In the genomic region with DNA sequence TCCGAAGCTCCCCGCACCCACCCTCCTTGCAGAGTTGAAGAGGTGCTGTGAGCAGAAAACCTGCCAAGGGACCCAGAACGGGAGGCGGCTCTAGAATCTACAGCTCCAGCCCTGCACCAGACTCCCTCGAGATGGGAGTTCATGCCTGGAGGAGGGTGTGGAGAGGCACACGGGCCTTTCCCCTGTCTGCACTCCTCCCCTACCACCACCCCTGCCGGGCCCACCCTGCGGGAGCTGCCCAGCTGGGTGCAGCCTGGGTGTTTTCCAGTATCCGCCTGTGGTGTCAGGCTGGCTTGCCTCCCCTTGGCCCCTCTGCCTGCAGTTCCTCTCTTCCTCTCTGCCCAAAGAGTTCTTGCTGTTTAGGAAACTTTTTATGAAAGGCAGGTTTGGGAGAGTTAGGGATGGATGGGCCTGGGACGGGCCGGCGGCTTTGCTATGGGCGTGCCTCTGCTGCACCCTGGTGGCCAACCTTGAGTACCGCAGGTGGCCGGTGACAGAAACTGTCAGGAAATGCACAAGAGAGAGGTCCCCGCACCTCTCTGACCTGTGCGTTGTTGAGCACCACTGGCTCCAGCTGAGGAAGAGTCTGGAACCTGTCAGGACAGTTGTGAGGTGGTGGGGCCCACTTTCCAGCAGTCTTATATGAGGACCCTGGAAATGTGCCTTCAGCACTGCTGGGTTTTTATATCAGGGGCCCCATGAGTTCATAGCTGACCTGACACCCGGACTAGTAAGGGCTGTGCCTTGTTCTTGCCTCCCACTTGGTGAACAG, we compare ENCODE assay signal across 8 cellular contexts.
DNase-seq lines count a peak whose midpoint lies in the region; ATAC-seq and TF ChIP-seq lines count a peak whose summit lies in the region.

No MANE protein-coding gene starts in this region.

- DNase-seq in A172 (ENCODE audit: low spot score), result peak; percentile 71
- DNase-seq in GM13977 (ENCODE audit: low spot score), result peak; percentile 88
- DNase-seq in NCI-H1694 treated with DMSO at 0.1 percent for 48 hours (lab: John Stamatoyannopoulos, UW), result peak; percentile 61
- peak; percentile 46 for DNase-seq in mammary epithelial cell
- no peak for DNase-seq in kidney epithelial cell (ENCODE audit: low read depth)
- DNase-seq in stimulated activated CD4-positive, alpha-beta T cell treated with anti-CD3 and anti-CD28 coated beads, Interleukin-2, amount 100 ng/mL, for 24 hours, result peak; percentile 80 to 82

- no peaks in the 10 kb centered on the region for H3K4me1 ChIP-seq in mammary epithelial cell (ENCODE audit: insufficient read depth, low read length)

- H3K79me2 ChIP-seq in mammary epithelial cell (ENCODE audit: insufficient read depth, low read length), result peaks cover 9% of the 10 kb centered on the region

- no peak for ATAC-seq in HG03521 (IDR thresholded peaks at IDR 0.05; ENCODE audit: unreplicated experiment)

- intact Hi-C loops in mammary epithelial cell (cut with micrococcal nuclease), result loop anchor here (1.0 to 2.0 kb wide), 4 partner anchors 65 to 409 kb away; no protein-coding TSS in a partner anchor

- WGBS in mammary epithelial cell (ENCODE audit: low coverage, missing lambda C conversion rate), result 46% methylated on average over 14 of the region's 18 CpGs

- in situ Hi-C loops in GM13977 (cut with MboI; ENCODE audit: low pct_unique_long_range_greater_than_20kb, low sequenced_read_pairs, unreplicated experiment) (loop anchor here (10.0 kb wide), 2 partner anchors 70 to 170 kb away; no protein-coding TSS in a partner anchor), mammary epithelial cell (cut with MboI; ENCODE audit: low sequenced_read_pairs in 2 of 2) (loop anchor here in 1 of 2 donors (10.0 kb wide), 1 partner anchor 170 kb away; no protein-coding TSS in a partner anchor)

- H3K9me3 ChIP-seq in mammary epithelial cell (replicated peaks; ENCODE audit: insufficient read depth, low read length), result no peaks in the 10 kb centered on the region

- no peak overlapping the region for H3K9ac ChIP-seq in mammary epithelial cell (ENCODE audit: insufficient read depth, low read length)

- no peak overlapping the region for H3K4me3 ChIP-seq in WI38 (ENCODE audit: low read depth, low read length)
- no peak overlapping the region for H3K4me3 ChIP-seq in mammary epithelial cell (replicated peaks in 1 of 3; ENCODE audit: insufficient read depth in 1 of 3, low read depth in 2 of 3, low read length in 3 of 3)
- H3K4me3 ChIP-seq in kidney epithelial cell (ENCODE audit: low read depth, low read length), result no peak overlapping the region

- H3K36me3 ChIP-seq in mammary epithelial cell (ENCODE audit: insufficient read depth, low read length) (peaks cover 32% of the 10 kb centered on the region), kidney epithelial cell (ENCODE audit: control insufficient read depth, insufficient read depth, low read length) (peaks cover 6% of the 10 kb centered on the region)

- dilution Hi-C loops in mammary epithelial cell (cut with HindIII; ENCODE audit: low sequenced_read_pairs), result no loop called here

- H2AFZ ChIP-seq in mammary epithelial cell (ENCODE audit: low read depth, low read length), result no peak overlapping the region

- CTCF ChIA-PET in mammary epithelial cell (lab: Charles Lee; ENCODE audit: low non-redundant PET), result no interaction called here

- no peaks in the 10 kb centered on the region for H3K27me3 ChIP-seq in mammary epithelial cell (ENCODE audit: insufficient read depth, low read length)
- no peaks in the 10 kb centered on the region for H3K27me3 ChIP-seq in kidney epithelial cell (ENCODE audit: control insufficient read depth, insufficient read depth, low read length)

- H3K27ac ChIP-seq in mammary epithelial cell (ENCODE audit: insufficient read depth, low read depth, low read length), result no peak overlapping the region

- TF ChIP-seq CTCF in GM13977 (IDR thresholded peaks at IDR 0.05; ENCODE audit: extremely low read depth, insufficient read depth, missing control alignments), result peak; percentile 87
- TF ChIP-seq CTCF in WI38 (IDR thresholded peaks at IDR 0.05; ENCODE audit: low read depth, low read length), result peak; percentile 93
- peak; percentile 68 to 95 for TF ChIP-seq CTCF in mammary epithelial cell (conservative IDR thresholded peaks at IDR 0.05 in 1 of 2, IDR thresholded peaks at IDR 0.05 in 1 of 2; ENCODE audit: extremely low read depth in 1 of 2, insufficient read depth in 1 of 2, low read depth in 1 of 2, low read length in 2 of 2)
- peak; percentile 93 for TF ChIP-seq CTCF in kidney epithelial cell (IDR thresholded peaks at IDR 0.05; ENCODE audit: insufficient read depth, low read length, poor library complexity, severe bottlenecking)

- no TSS peak for BruUV-seq in mammary epithelial cell (replicated peaks; lab: Mats Ljungman, UMichigan)

- H3K4me2 ChIP-seq in mammary epithelial cell (ENCODE audit: insufficient read depth, low read depth, low read length), result no peak overlapping the region

- no peaks in the 10 kb centered on the region for H4K20me1 ChIP-seq in mammary epithelial cell (ENCODE audit: insufficient read depth, low read length)
